In genomic region chr1:174013864-174014418, GRCh38 we compare ENCODE assay signal across 28 cellular contexts. TPM values are rescaled to one million over a fixed set of nuclear protein-coding genes. Genes with fewer than 3 reads are reported as not detected.
A peak's percentile ranks its signal among the peaks of the same experiment; 100 is the strongest.
DNase-seq lines count a peak whose midpoint lies in the region; ATAC-seq, FAIRE-seq and TF ChIP-seq lines count a peak whose summit lies in the region.
"Had no signal": no experiment of that assay in that cellular context is flagged by ENCODE, and none has a peak within 500 bp of the region (broad histone marks: within the 10 kb centered on the region; RNA-seq: fewer than 3 reads in every experiment).

No MANE protein-coding gene starts in this region.

- H3K27me3 ChIP-seq in Loucy (ENCODE audit: insufficient read depth, low read length, poor library complexity, severe bottlenecking), result no peaks in the 10 kb centered on the region
- no peaks in the 10 kb centered on the region for H3K27me3 ChIP-seq in GM12878 (replicated peaks in 1 of 2; ENCODE audit: control insufficient read depth in 2 of 2, insufficient read depth in 2 of 2, low read length in 1 of 2)
- H3K27me3 ChIP-seq: cardiac muscle cell, esophagus squamous epithelium had no signal

- DNase-seq in activated T-cell treated with anti-CD3 and anti-CD28 coated beads, Interleukin-2, amount 50 U/mL, for 24 hours, result no peak
- DNase-seq in activated T-cell treated with anti-CD3 and anti-CD28 coated beads for 4 hours (no peak), GM12878 (ENCODE audit: low read depth, low spot score) (no peak), ureter (ENCODE audit: low spot score) (no peak), pons (ENCODE audit: low spot score) (no peak)
- no peak for DNase-seq in stimulated activated effector memory CD8-positive, alpha-beta T cell treated with anti-CD3 and anti-CD28 coated beads, Interleukin-12 subunit alpha, Interleukin-12 subunit beta, amount 100 ng/mL, for 72 hours (ENCODE audit: low spot score in 2 of 2)
- DNase-seq in stimulated activated CD4-positive, alpha-beta T cell treated with anti-CD3 and anti-CD28 coated beads, Interleukin-1b, Interleukin-23, amount 100 ng/mL, for 48 hours, result no peak
- DNase-seq: activated CD4-positive, alpha-beta T cell treated with anti-CD3 and anti-CD28 coated beads for 48 hours; activated CD8-positive, alpha-beta memory T cell treated with anti-CD3 and anti-CD28 coated beads, Interleukin-2, amount 10 ng/mL, durations not matched to agents 7 days and 5 days; activated gamma-delta T cell treated with Interleukin-2 at 50 U/mL for 16 hours; DMS53; esophagus squamous epithelium; GF-D8; H7; islet precursor cell; NCI-H1048; NCI-H187; NCI-H526 treated with DMSO at 0.1 percent for 48 hours; SHP77 treated with DMSO at 0.1 percent for 48 hours; substantia nigra had no signal

- H3K9me3 Mint-ChIP-seq in activated T-cell treated with anti-CD3 and anti-CD28 coated beads, Interleukin-2, amount 50 U/mL, for 24 hours, result no peaks in the 10 kb centered on the region
- H3K9me3 Mint-ChIP-seq in stimulated activated effector memory CD8-positive, alpha-beta T cell treated with anti-CD3 and anti-CD28 coated beads, Interleukin-12 subunit alpha, Interleukin-12 subunit beta, amount 100 ng/mL, for 72 hours, result peaks cover 3% of the 10 kb centered on the region

- SMC1A ChIA-PET in GM12878 (lab: Charles Lee; ENCODE audit: uncharacterized antibody, unreplicated experiment), result interaction anchor here (1.1 kb wide), 1 partner anchor 8 kb away, joined by 3 read pairs; no protein-coding TSS in a partner anchor

- H3K36me3 Mint-ChIP-seq in activated T-cell treated with anti-CD3 and anti-CD28 coated beads, Interleukin-2, amount 50 U/mL, for 24 hours (ENCODE audit: low read depth), result peaks cover 30% of the 10 kb centered on the region
- peaks cover 8% of the 10 kb centered on the region for H3K36me3 Mint-ChIP-seq in stimulated activated effector memory CD8-positive, alpha-beta T cell treated with anti-CD3 and anti-CD28 coated beads, Interleukin-12 subunit alpha, Interleukin-12 subunit beta, amount 100 ng/mL, for 72 hours

- H3K27ac ChIP-seq in GM12878 (ENCODE audit: control insufficient read depth, insufficient read depth), result no peak overlapping the region
- H3K27ac ChIP-seq: A549, cardiac muscle cell, esophagus squamous epithelium, prostate gland had no signal

- intact Hi-C loops in GM12878 (cut with micrococcal nuclease; ENCODE audit: unreplicated experiment), result no loop called here

- H3K9ac ChIP-seq in Loucy (ENCODE audit: low read depth, low read length, poor library complexity, severe bottlenecking) (no peak overlapping the region), GM12878 (ENCODE audit: control insufficient read depth, insufficient read depth, low read length) (no peak overlapping the region)

- TF ChIP-seq POLR2A in GM12878 (IDR thresholded peaks at IDR 0.05; ENCODE audit: low read depth, low read length), result no peak

- POLR2A ChIA-PET in GM12878 (lab: Charles Lee), result no interaction called here

- RAD21 ChIA-PET in GM12878 (lab: Charles Lee; ENCODE audit: unreplicated experiment), result interaction anchor here (1.5 kb wide), 1 partner anchor 9 kb away, joined by 5 read pairs; no protein-coding TSS in a partner anchor

- H4K20me1 ChIP-seq in Loucy (ENCODE audit: insufficient read depth, low read length, poor library complexity, severe bottlenecking), result peaks cover 85% of the 10 kb centered on the region
- peaks cover 5% of the 10 kb centered on the region; the same call in 1 of the 2 replicates for H4K20me1 ChIP-seq in GM12878 (ENCODE audit: control insufficient read depth, insufficient read depth)

- H3K4me1 Mint-ChIP-seq in activated T-cell treated with anti-CD3 and anti-CD28 coated beads, Interleukin-2, amount 50 U/mL, for 24 hours (ENCODE audit: low read depth), result peaks cover 59% of the 10 kb centered on the region
- peaks cover 53% of the 10 kb centered on the region for H3K4me1 Mint-ChIP-seq in stimulated activated effector memory CD8-positive, alpha-beta T cell treated with anti-CD3 and anti-CD28 coated beads, Interleukin-12 subunit alpha, Interleukin-12 subunit beta, amount 100 ng/mL, for 72 hours

- peak; percentile 48 for ATAC-seq in GM12878
- peak; percentile 95 for ATAC-seq in stimulated activated effector memory CD8-positive, alpha-beta T cell treated with anti-CD3 and anti-CD28 coated beads, Interleukin-12 subunit alpha, Interleukin-12 subunit beta, amount 100 ng/mL, for 72 hours
- ATAC-seq: A549; activated CD8-positive, alpha-beta memory T cell treated with anti-CD3 and anti-CD28 coated beads, Interleukin-2, amount 10 ng/mL, durations not matched to agents 7 days and 5 days; Panc1 had no signal

- H2AFZ ChIP-seq in Loucy (ENCODE audit: low read length) (no peak overlapping the region), GM12878 (ENCODE audit: control insufficient read depth, low read depth, low read length) (no peak overlapping the region)

- H3K36me3 ChIP-seq in Loucy (ENCODE audit: insufficient read depth, low read length), result peaks cover 10% of the 10 kb centered on the region; the same call in 1 of the 2 replicates
- peaks cover 0 to 2% of the 10 kb centered on the region in 2 experiments; a peak in 1 of 4 replicates for H3K36me3 ChIP-seq in GM12878 (ENCODE audit: control insufficient read depth in 2 of 2, insufficient read depth in 2 of 2, low read length in 1 of 2)
- H3K36me3 ChIP-seq: cardiac muscle cell, prostate gland had no signal

- peaks cover 99% of the 10 kb centered on the region for H3K79me2 ChIP-seq in Loucy (ENCODE audit: insufficient read depth, low read length)
- H3K79me2 ChIP-seq in GM12878 (ENCODE audit: control insufficient read depth, insufficient read depth, low read length), result peaks cover 75% of the 10 kb centered on the region

- H3K9me3 ChIP-seq in Loucy (ENCODE audit: insufficient read depth, low read depth, low read length), result no peaks in the 10 kb centered on the region
- H3K9me3 ChIP-seq in GM12878 (replicated peaks; ENCODE audit: control insufficient read depth, insufficient read depth, low read length), result no peaks in the 10 kb centered on the region; the same call in 2 of the 3 replicates
- H3K9me3 ChIP-seq: A549, esophagus squamous epithelium, prostate gland had no signal

- TF ChIP-seq RAD21 in GM12878 (IDR thresholded peaks at IDR 0.05; ENCODE audit: insufficient read depth, low read depth, low read length), result no peak

- H3K4me3 ChIP-seq in Loucy (ENCODE audit: low read length, poor library complexity, severe bottlenecking), result peak overlapping the region; percentile 15
- no peak overlapping the region for H3K4me3 ChIP-seq in GM12878
- H3K4me3 ChIP-seq: A549, cardiac muscle cell, esophagus squamous epithelium, lung, prostate gland had no signal

- TF ChIP-seq CTCF in Loucy (conservative IDR thresholded peaks at IDR 0.05; ENCODE audit: low read length), result no peak
- no peak for TF ChIP-seq CTCF in GM12878 (IDR thresholded peaks at IDR 0.05 in 2 of 3, conservative IDR thresholded peaks at IDR 0.05 in 1 of 3; ENCODE audit: control insufficient read depth in 2 of 3, extremely low read depth in 1 of 3, insufficient read depth in 1 of 3, low read depth in 3 of 3, low read length in 3 of 3)

- no peaks in the 10 kb centered on the region for H3F3A ChIP-seq in Loucy (ENCODE audit: low read depth)

- H3K4me1 ChIP-seq in Loucy (ENCODE audit: insufficient read depth, low read length, poor library complexity, severe bottlenecking) (peaks cover 32% of the 10 kb centered on the region), GM12878 (ENCODE audit: control insufficient read depth, insufficient read depth, low read length) (no peaks in the 10 kb centered on the region; the same call in 1 of the 2 replicates)
- H3K4me1 ChIP-seq: prostate gland had no signal

- BruUV-seq in GM12878 (replicated peaks; lab: Mats Ljungman, UMichigan), result no TSS peak

- no peaks in the 10 kb centered on the region for H3K9me2 ChIP-seq in Loucy (replicated peaks; ENCODE audit: low read depth, low read length)

- no peak for TF ChIP-seq EP300 in GM12878 (IDR thresholded peaks at IDR 0.05; ENCODE audit: borderline replicate concordance in 1 of 2, control insufficient read depth in 1 of 2, low read depth in 2 of 2, low read length in 2 of 2)

- H3K4me2 ChIP-seq in Loucy (ENCODE audit: low read depth, low read length, poor library complexity, severe bottlenecking) (peak overlapping the region; percentile 54), GM12878 (ENCODE audit: control insufficient read depth, insufficient read depth) (no peak overlapping the region)
- H3K4me2 ChIP-seq: A549 had no signal

- 46% methylated on average over 3 of the region's 3 CpGs for WGBS in GM12878 (ENCODE audit: insufficient coverage, insufficient replicate concordance, low lambda C conversion rate, missing lambda C conversion rate)

- CTCF ChIA-PET in GM12878 (lab: Yijun Ruan, JAX), result no interaction called here

- H3K27ac Mint-ChIP-seq in activated T-cell treated with anti-CD3 and anti-CD28 coated beads, Interleukin-2, amount 50 U/mL, for 24 hours, result peak overlapping the region; percentile 85
- no peak overlapping the region for H3K27ac Mint-ChIP-seq in stimulated activated effector memory CD8-positive, alpha-beta T cell treated with anti-CD3 and anti-CD28 coated beads, Interleukin-12 subunit alpha, Interleukin-12 subunit beta, amount 100 ng/mL, for 72 hours
- H3K27ac Mint-ChIP-seq: activated CD8-positive, alpha-beta memory T cell treated with anti-CD3 and anti-CD28 coated beads, Interleukin-2, amount 10 ng/mL, durations not matched to agents 7 days and 5 days had no signal

- in situ Hi-C loops in GM12878 (cut with MboI), result no loop called here

- no peaks in the 10 kb centered on the region for H3K27me3 Mint-ChIP-seq in activated T-cell treated with anti-CD3 and anti-CD28 coated beads, Interleukin-2, amount 50 U/mL, for 24 hours
- H3K27me3 Mint-ChIP-seq: activated CD8-positive, alpha-beta memory T cell treated with anti-CD3 and anti-CD28 coated beads, Interleukin-2, amount 10 ng/mL, durations not matched to agents 7 days and 5 days had no signal

- FAIRE-seq in GM12878 (lab: Jason Lieb, UNC), result peak; percentile 31
- FAIRE-seq: A549, HTR-8/SVneo, urothelium cell line had no signal

- no peak overlapping the region for H3K4me3 Mint-ChIP-seq in activated T-cell treated with anti-CD3 and anti-CD28 coated beads, Interleukin-2, amount 50 U/mL, for 24 hours
- no peak overlapping the region for H3K4me3 Mint-ChIP-seq in stimulated activated effector memory CD8-positive, alpha-beta T cell treated with anti-CD3 and anti-CD28 coated beads, Interleukin-12 subunit alpha, Interleukin-12 subunit beta, amount 100 ng/mL, for 72 hours
- H3K4me3 Mint-ChIP-seq: activated CD8-positive, alpha-beta memory T cell treated with anti-CD3 and anti-CD28 coated beads, Interleukin-2, amount 10 ng/mL, durations not matched to agents 7 days and 5 days had no signal

RNA-seq across cellular contexts. Expression of gene RC3H1, which starts 8.2 kb away (rescaled TPM):
- total RNA-seq in GM12878 (2013; cell fraction: nucleolus; rRNA removed), result 79.1 and 81.8 TPM in 2 replicates
- total RNA-seq in GM12878 (2014; rRNA removed) (22.5 and 25.0 TPM in 2 replicates), GM12878 (2014; rRNA removed; fragmentation: Illumina TruSeq; extraction: Trizol) (30.9 and 34.7 TPM in 2 replicates), GM12878 (2021) (31.9 and 33.9 TPM in 2 replicates), ureter (49.1 TPM)
- 6.3 TPM for polyA plus RNA-seq in GM12878 (2011; ENCODE audit: low read depth)
- polyA plus RNA-seq in GM12878 (2011; rRNA removed) (18.2 and 19.3 TPM in 2 replicates), GM12878 (2014; fragmentation: Illumina TruSeq; extraction: Trizol) (9.9 and 11.7 TPM in 2 replicates), GM12878 (2014; fragmentation: Nextera tagmentation; extraction: Ambion mirVana) (1 to 10 TPM; 1.4 to 3.2 TPM), GM12878 (2014; rRNA removed) (7.9 and 10.1 TPM in 2 replicates), GM12878 (2016; fragmentation: Nextera tagmentation; extraction: Ambion mirVana) (10 to 100 TPM; 11.7 to 12.0 TPM)
- 10.6 and 12.0 TPM in 2 replicates for polyA plus RNA-seq in GM12878 (2011; cell fraction: cytosol; rRNA removed)
- polyA plus RNA-seq in GM12878 (2011; cell fraction: nucleus; rRNA removed), result 11.7 and 13.3 TPM in 2 replicates
- polyA plus RNA-seq in GM12878 (2012), result 5.4 and 5.5 TPM in 2 replicates
- 81.1 and 96.3 TPM in 2 replicates for polyA minus RNA-seq in GM12878 (2011; rRNA and poly(A)+ RNA removed)
- 26.2 and 32.3 TPM in 2 replicates for polyA minus RNA-seq in GM12878 (2011; cell fraction: cytosol; rRNA and poly(A)+ RNA removed)
- polyA minus RNA-seq in GM12878 (2011; cell fraction: nucleus; rRNA and poly(A)+ RNA removed), result 25.9 and 44.9 TPM in 2 replicates
